ENCODE assay signal across 17 cellular contexts in genomic region chr6:155319902-155320301, GRCh38. TPM values are rescaled to one million over a fixed set of nuclear protein-coding genes. Genes with fewer than 3 reads are reported as not detected.
A peak's percentile ranks its signal among the peaks of the same experiment; 100 is the strongest.
DNase-seq lines count a peak whose midpoint lies in the region; ATAC-seq lines count a peak whose summit lies in the region.
"Had no signal": no experiment of that assay in that cellular context is flagged by ENCODE, and none has a peak within 500 bp of the region (broad histone marks: within the 10 kb centered on the region; RNA-seq: fewer than 3 reads in every experiment).

No MANE protein-coding gene starts in this region.

- H3K36me3 ChIP-seq in Karpas-422 (ENCODE audit: insufficient read depth, low read length), result no peaks in the 10 kb centered on the region
- H3K36me3 ChIP-seq: prostate gland had no signal

- H3K9me3 ChIP-seq in mononuclear cell (ENCODE audit: low read depth, low read length) (no peaks in the 10 kb centered on the region), Karpas-422 (ENCODE audit: low read length) (no peaks in the 10 kb centered on the region)
- H3K9me3 ChIP-seq: prostate gland had no signal

- no peaks in the 10 kb centered on the region for H3K9me2 ChIP-seq in Karpas-422 (replicated peaks; ENCODE audit: insufficient read depth, low read length)

- no peak overlapping the region for H3K4me3 Mint-ChIP-seq in activated T-helper 2 cell treated with anti-CD3 and anti-CD28 coated beads, Interferon-gamma antibody, Interleukin-2, Interleukin-4, amounts not matched to agents 10 μg/mL and 5 μg/mL and 100 μg/mL, durations not matched to agents 14 hours and 24 hours and 36 hours (ENCODE audit: low read depth)
- H3K4me3 Mint-ChIP-seq: activated CD4-positive, alpha-beta T cell treated with anti-CD3 and anti-CD28 coated beads, Interleukin-2, amount 10 ng/mL, durations not matched to agents 7 days and 5 days; endodermal cell had no signal

- ATAC-seq in GM18511 (IDR thresholded peaks at IDR 0.05; ENCODE audit: unreplicated experiment) (peak; percentile 38), HG02798 (IDR thresholded peaks at IDR 0.05; ENCODE audit: poor library complexity, unreplicated experiment) (peak; percentile 60), left cardiac atrium (no peak)
- ATAC-seq: SK-N-SH treated with all-trans-retinoic acid at 6 μM for 48 hours had no signal

- H3K4me2 ChIP-seq in Karpas-422 (ENCODE audit: low read depth, low read length, poor library complexity, severe bottlenecking), result no peak overlapping the region

- H3K27me3 Mint-ChIP-seq in activated T-helper 2 cell treated with anti-CD3 and anti-CD28 coated beads, Interferon-gamma antibody, Interleukin-2, Interleukin-4, amounts not matched to agents 10 μg/mL and 5 μg/mL and 100 μg/mL, durations not matched to agents 14 hours and 24 hours and 36 hours (ENCODE audit: low read depth), result no peaks in the 10 kb centered on the region
- H3K27me3 Mint-ChIP-seq: activated CD4-positive, alpha-beta T cell treated with anti-CD3 and anti-CD28 coated beads, Interleukin-2, amount 10 ng/mL, durations not matched to agents 7 days and 5 days had no signal

- H2AFZ ChIP-seq in Karpas-422 (ENCODE audit: low read length), result no peak overlapping the region

- no peak overlapping the region for H3K9ac ChIP-seq in Karpas-422 (ENCODE audit: low read length)

- H3K79me2 ChIP-seq in Karpas-422 (ENCODE audit: low read length), result no peaks in the 10 kb centered on the region

- H3K27ac ChIP-seq in Karpas-422 (ENCODE audit: low read length), result no peak overlapping the region
- H3K27ac ChIP-seq: prostate gland had no signal

- DNase-seq in NOMO-1 treated with DMSO at 0.1 percent for 48 hours (lab: John Stamatoyannopoulos, UW; ENCODE audit: unreplicated experiment) (peak; percentile 84), Karpas-422 (no peak), left cardiac atrium (no peak), T1000 (lab: John Stamatoyannopoulos, UW) (no peak)
- no peak for DNase-seq in activated T-helper 2 cell treated with anti-CD3 and anti-CD28 coated beads, Interferon-gamma antibody, Interleukin-2, Interleukin-4, amounts not matched to agents 10 μg/mL and 5 μg/mL and 100 μg/mL, durations not matched to agents 14 hours and 24 hours and 36 hours (ENCODE audit: low spot score)
- DNase-seq: activated CD4-positive, alpha-beta T cell treated with anti-CD3 and anti-CD28 coated beads, Interleukin-2, amount 10 ng/mL, durations not matched to agents 7 days and 5 days; endodermal cell; foreskin melanocyte; midbrain; NCI-H1694 treated with DMSO at 0.1 percent for 48 hours; NCI-H748 treated with DMSO at 0.1 percent for 48 hours; stimulated activated CD4-positive, alpha-beta T cell treated with anti-CD3 and anti-CD28 coated beads, Interleukin-1b, Interleukin-23, amount 100 ng/mL, for 48 hours had no signal

- peaks cover 13% of the 10 kb centered on the region for H3K4me1 Mint-ChIP-seq in activated T-helper 2 cell treated with anti-CD3 and anti-CD28 coated beads, Interferon-gamma antibody, Interleukin-2, Interleukin-4, amounts not matched to agents 10 μg/mL and 5 μg/mL and 100 μg/mL, durations not matched to agents 14 hours and 24 hours and 36 hours (ENCODE audit: low read depth)
- H3K4me1 Mint-ChIP-seq: endodermal cell had no signal

- H3K36me3 Mint-ChIP-seq in activated T-helper 2 cell treated with anti-CD3 and anti-CD28 coated beads, Interferon-gamma antibody, Interleukin-2, Interleukin-4, amounts not matched to agents 10 μg/mL and 5 μg/mL and 100 μg/mL, durations not matched to agents 14 hours and 24 hours and 36 hours (ENCODE audit: low read depth), result no peaks in the 10 kb centered on the region

- H3K27me3 ChIP-seq in mononuclear cell (ENCODE audit: insufficient read depth, low read length) (no peaks in the 10 kb centered on the region), Karpas-422 (ENCODE audit: low read length) (no peaks in the 10 kb centered on the region)

- H3K4me1 ChIP-seq in mononuclear cell (ENCODE audit: insufficient read depth, low read length), result peaks cover 15% of the 10 kb centered on the region
- peaks cover 20% of the 10 kb centered on the region for H3K4me1 ChIP-seq in Karpas-422 (ENCODE audit: low read length)
- H3K4me1 ChIP-seq: prostate gland had no signal

- intact Hi-C loops in left cardiac atrium (cut with DNase I), result no loop called here
- intact Hi-C loops in activated T-helper 2 cell treated with anti-CD3 and anti-CD28 coated beads, Interferon-gamma antibody, Interleukin-2, Interleukin-4, amounts not matched to agents 10 μg/mL and 5 μg/mL and 100 μg/mL, durations not matched to agents 14 hours and 24 hours and 36 hours (cut with micrococcal nuclease), result loop anchor here (10.0 kb wide), 3 partner anchors 715 to 1705 kb away; no protein-coding TSS in a partner anchor

- H3K4me3 ChIP-seq in mononuclear cell (ENCODE audit: low read length) (peak overlapping the region; percentile 25), Karpas-422 (ENCODE audit: low read length) (no peak overlapping the region)
- H3K4me3 ChIP-seq: prostate gland had no signal

- H4K20me1 ChIP-seq in Karpas-422 (ENCODE audit: insufficient read depth, low read depth, low read length), result no peaks in the 10 kb centered on the region

- H3K27ac Mint-ChIP-seq in activated T-helper 2 cell treated with anti-CD3 and anti-CD28 coated beads, Interferon-gamma antibody, Interleukin-2, Interleukin-4, amounts not matched to agents 10 μg/mL and 5 μg/mL and 100 μg/mL, durations not matched to agents 14 hours and 24 hours and 36 hours, result no peak overlapping the region
- H3K27ac Mint-ChIP-seq: activated CD4-positive, alpha-beta T cell treated with anti-CD3 and anti-CD28 coated beads, Interleukin-2, amount 10 ng/mL, durations not matched to agents 7 days and 5 days; endodermal cell had no signal

- peaks cover 4% of the 10 kb centered on the region for H3K9me3 Mint-ChIP-seq in activated T-helper 2 cell treated with anti-CD3 and anti-CD28 coated beads, Interferon-gamma antibody, Interleukin-2, Interleukin-4, amounts not matched to agents 10 μg/mL and 5 μg/mL and 100 μg/mL, durations not matched to agents 14 hours and 24 hours and 36 hours
- H3K9me3 Mint-ChIP-seq: activated CD4-positive, alpha-beta T cell treated with anti-CD3 and anti-CD28 coated beads, Interleukin-2, amount 10 ng/mL, durations not matched to agents 7 days and 5 days; endodermal cell had no signal

RNA-seq across cellular contexts. Expression of gene TFB1M, which starts 5.6 kb away (rescaled TPM):
- total RNA-seq in mononuclear cell (7.3 TPM), left cardiac atrium (10 to 100 TPM; 13.9 to 15.6 TPM)
- total RNA-seq in Karpas-422 (2014; rRNA removed; shearing (Covaris generic); ENCODE audit: low replicate concordance), result 40.3 and 45.0 TPM in 2 replicates
- 32.5 and 39.8 TPM in 2 replicates for total RNA-seq in activated T-helper 2 cell treated with anti-CD3 and anti-CD28 coated beads, Interferon-gamma antibody, Interleukin-2, Interleukin-4, amounts not matched to agents 10 μg/mL and 5 μg/mL and 100 μg/mL, durations not matched to agents 14 hours and 24 hours and 36 hours

RNA-seq across cellular contexts. Expression of gene CLDN20, which starts 56.1 kb away (rescaled TPM):
- total RNA-seq in mononuclear cell (not detected), left cardiac atrium (not detected)
- total RNA-seq in Karpas-422 (2014; rRNA removed; shearing (Covaris generic); ENCODE audit: low replicate concordance), result not detected in 2 replicates
- total RNA-seq in activated T-helper 2 cell treated with anti-CD3 and anti-CD28 coated beads, Interferon-gamma antibody, Interleukin-2, Interleukin-4, amounts not matched to agents 10 μg/mL and 5 μg/mL and 100 μg/mL, durations not matched to agents 14 hours and 24 hours and 36 hours, result 0.21 TPM in 1 of 2 replicates, not detected in the other
- total RNA-seq: activated CD4-positive, alpha-beta T cell treated with anti-CD3 and anti-CD28 coated beads, Interleukin-2, amount 10 ng/mL, durations not matched to agents 7 days and 5 days; endodermal cell; prostate gland had no signal

Comparison
In these comparisons a context has a peak if more than half of its experiments do, and no peak if none do; other contexts are left out.
1. ATAC-seq: peak in GM18511 (single experiment) and HG02798 (single experiment); none in left cardiac atrium (0 of 2).